In the genomic region with DNA sequence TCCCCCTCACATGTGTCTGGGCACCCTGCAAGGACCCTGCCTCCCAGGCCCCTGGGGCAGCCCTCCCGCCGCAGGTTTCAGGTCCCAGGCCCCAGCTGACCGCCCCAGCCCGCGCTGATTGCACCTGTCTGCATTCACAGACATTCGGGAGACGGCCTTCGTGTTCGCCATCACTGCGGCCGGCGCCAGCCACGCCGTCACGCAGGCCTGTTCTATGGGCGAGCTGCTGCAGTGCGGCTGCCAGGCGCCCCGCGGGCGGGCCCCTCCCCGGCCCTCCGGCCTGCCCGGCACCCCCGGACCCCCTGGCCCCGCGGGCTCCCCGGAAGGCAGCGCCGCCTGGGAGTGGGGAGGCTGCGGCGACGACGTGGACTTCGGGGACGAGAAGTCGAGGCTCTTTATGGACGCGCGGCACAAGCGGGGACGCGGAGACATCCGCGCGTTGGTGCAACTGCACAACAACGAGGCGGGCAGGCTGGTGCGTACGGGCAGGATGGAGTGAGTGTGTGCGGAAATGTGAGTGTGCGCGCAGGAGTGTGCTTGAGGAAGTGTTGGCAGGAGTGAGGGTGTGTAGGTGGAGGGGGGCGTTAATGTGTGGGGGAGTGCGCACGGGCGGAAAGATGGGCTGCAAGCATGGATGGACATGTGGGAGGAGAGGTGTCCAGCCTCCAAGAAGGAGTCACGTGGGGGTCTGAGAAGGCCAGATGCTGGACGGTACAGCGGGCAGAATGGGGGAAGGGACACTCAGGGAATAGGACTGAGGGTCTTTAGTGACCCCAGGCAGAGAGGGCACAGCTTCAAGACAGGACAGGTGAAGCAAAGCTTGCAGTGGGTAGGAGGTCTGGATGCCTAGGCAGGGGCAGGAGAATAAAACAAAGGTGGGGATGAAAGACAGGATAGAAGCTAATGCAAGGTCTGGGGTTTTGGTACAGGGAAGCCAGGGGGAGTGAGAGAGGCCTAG, we compare ENCODE assay signal across 11 cellular contexts. TPM values are rescaled to one million over a fixed set of nuclear protein-coding genes. Genes with fewer than 3 reads are reported as not detected.
DNase-seq lines count a peak whose midpoint lies in the region; ATAC-seq and TF ChIP-seq lines count a peak whose summit lies in the region.
"Had no signal": no experiment of that assay in that cellular context is flagged by ENCODE, and none has a peak within 500 bp of the region (broad histone marks: within the 10 kb centered on the region; RNA-seq: fewer than 3 reads in every experiment).

No MANE protein-coding gene starts in this region.

- peak; percentile 34 for DNase-seq in activated CD4-positive, alpha-beta T cell treated with anti-CD3 and anti-CD28 coated beads for 48 hours
- DNase-seq in activated CD4-positive, alpha-beta T cell treated with anti-CD3 and anti-CD28 coated beads for 1 hour, result no peak
- DNase-seq in NB4 (ENCODE audit: low read depth) (no peak), globus pallidus (ENCODE audit: low spot score) (no peak), posterior vena cava (ENCODE audit: low spot score) (no peak)
- no peak for DNase-seq in effector memory CD8-positive, alpha-beta T cell
- DNase-seq in stimulated activated effector memory CD8-positive, alpha-beta T cell treated with anti-CD3 and anti-CD28 coated beads, Interleukin-12 subunit alpha, Interleukin-12 subunit beta, amount 100 ng/mL, for 72 hours (ENCODE audit: low spot score in 2 of 2), result no peak
- DNase-seq: ACHN; central memory CD4-positive, alpha-beta T cell; NCI-H1105 had no signal

- ATAC-seq in effector memory CD8-positive, alpha-beta T cell (replicated peaks), result peak; percentile 52
- peak; percentile 42 for ATAC-seq in stimulated activated effector memory CD8-positive, alpha-beta T cell treated with anti-CD3 and anti-CD28 coated beads, Interleukin-12 subunit alpha, Interleukin-12 subunit beta, amount 100 ng/mL, for 72 hours
- no peak for ATAC-seq in HG03520 (IDR thresholded peaks at IDR 0.05; ENCODE audit: unreplicated experiment)

- TF ChIP-seq CTCF in NB4 (IDR thresholded peaks at IDR 0.05; ENCODE audit: low read depth, low read length), result no peak

- peak overlapping the region; percentile 49 to 70 for H3K4me3 Mint-ChIP-seq in effector memory CD8-positive, alpha-beta T cell
- peak overlapping the region; percentile 67 for H3K4me3 Mint-ChIP-seq in stimulated activated effector memory CD8-positive, alpha-beta T cell treated with anti-CD3 and anti-CD28 coated beads, Interleukin-12 subunit alpha, Interleukin-12 subunit beta, amount 100 ng/mL, for 72 hours

- H3K36me3 Mint-ChIP-seq in effector memory CD8-positive, alpha-beta T cell (ENCODE audit: insufficient read depth), result no peaks in the 10 kb centered on the region
- H3K36me3 Mint-ChIP-seq in stimulated activated effector memory CD8-positive, alpha-beta T cell treated with anti-CD3 and anti-CD28 coated beads, Interleukin-12 subunit alpha, Interleukin-12 subunit beta, amount 100 ng/mL, for 72 hours, result no peaks in the 10 kb centered on the region

- H3K27me3 Mint-ChIP-seq in effector memory CD8-positive, alpha-beta T cell, result peaks cover 31 to 96% of the 10 kb centered on the region in 2 donors

- H3K4me3 ChIP-seq in NB4 (ENCODE audit: low read depth, low read length), result peak overlapping the region; percentile 32

- H3K9me3 Mint-ChIP-seq in effector memory CD8-positive, alpha-beta T cell, result no peaks in the 10 kb centered on the region
- H3K9me3 Mint-ChIP-seq in stimulated activated effector memory CD8-positive, alpha-beta T cell treated with anti-CD3 and anti-CD28 coated beads, Interleukin-12 subunit alpha, Interleukin-12 subunit beta, amount 100 ng/mL, for 72 hours, result no peaks in the 10 kb centered on the region

- intact Hi-C loops in posterior vena cava (cut with DNase I), result loop anchor here in 1 of 2 donors (2.0 kb wide), 1 partner anchor 55 kb away; no protein-coding TSS in a partner anchor

- no peak overlapping the region for H3K27ac Mint-ChIP-seq in effector memory CD8-positive, alpha-beta T cell
- H3K27ac Mint-ChIP-seq in stimulated activated effector memory CD8-positive, alpha-beta T cell treated with anti-CD3 and anti-CD28 coated beads, Interleukin-12 subunit alpha, Interleukin-12 subunit beta, amount 100 ng/mL, for 72 hours, result no peak overlapping the region

- no peak for TF ChIP-seq POLR2A in NB4 (IDR thresholded peaks at IDR 0.05; ENCODE audit: extremely low read depth, insufficient read length)

- H3K4me1 Mint-ChIP-seq in effector memory CD8-positive, alpha-beta T cell (ENCODE audit: low read depth in 2 of 2), result peaks cover 19 to 22% of the 10 kb centered on the region in 2 donors
- peaks cover 24% of the 10 kb centered on the region for H3K4me1 Mint-ChIP-seq in stimulated activated effector memory CD8-positive, alpha-beta T cell treated with anti-CD3 and anti-CD28 coated beads, Interleukin-12 subunit alpha, Interleukin-12 subunit beta, amount 100 ng/mL, for 72 hours

RNA-seq across cellular contexts. Expression of a gene that starts 9.0 kb away (rescaled TPM):
- not detected for total RNA-seq in posterior vena cava

RNA-seq across cellular contexts. Expression of a gene that starts 12.0 kb away (rescaled TPM):
- total RNA-seq in posterior vena cava, result under 1 TPM; 0.23 to 0.24 TPM

RNA-seq across cellular contexts. Expression of a gene that starts 40.0 kb away (rescaled TPM):
- under 1 TPM in 1 of 2 donors, not detected in 1; 0.23 TPM for total RNA-seq in posterior vena cava
